In genomic region chr7:67019562-67020390, GRCh38 we compare ENCODE assay signal across 13 cellular contexts. TPM values are rescaled to one million over a fixed set of nuclear protein-coding genes. Genes with fewer than 3 reads are reported as not detected.
DNase-seq lines count a peak whose midpoint lies in the region; ATAC-seq, FAIRE-seq and TF ChIP-seq lines count a peak whose summit lies in the region.
"Had no signal": no experiment of that assay in that cellular context is flagged by ENCODE, and none has a peak within 500 bp of the region (broad histone marks: within the 10 kb centered on the region; RNA-seq: fewer than 3 reads in every experiment).

No MANE protein-coding gene starts in this region.

- in situ Hi-C loops in GM12878 (cut with MboI) = no loop called here

- H3K9me3 Mint-ChIP-seq in Calu3 (ENCODE audit: low read depth, unreplicated experiment) = no peaks in the 10 kb centered on the region
- H3K9me3 Mint-ChIP-seq: central memory CD8-positive, alpha-beta T cell; neural progenitor cell had no signal

- CTCF ChIA-PET in GM12878 (lab: Yijun Ruan, JAX) = interaction anchor here (0.5 to 1.3 kb wide), 3 partner anchors 21 to 232 kb away, joined by 3 to 7 read pairs (median 4); no protein-coding TSS in a partner anchor
- CTCF ChIA-PET in Calu3 (lab: Charles Lee) = no interaction called here

- H3K4me2 ChIP-seq in GM12878 (ENCODE audit: control insufficient read depth, insufficient read depth) = no peak overlapping the region
- H3K4me2 ChIP-seq: hepatocyte, neural progenitor cell had no signal

- H3K36me3 ChIP-seq in GM12878 (ENCODE audit: control insufficient read depth in 2 of 2, insufficient read depth in 2 of 2, low read length in 1 of 2) = peaks cover 6 to 12% of the 10 kb centered on the region in 2 experiments
- H3K36me3 ChIP-seq: neural progenitor cell had no signal

- no peak for TF ChIP-seq CTCF in 22Rv1 (IDR thresholded peaks at IDR 0.05)
- TF ChIP-seq CTCF in GM12878 (IDR thresholded peaks at IDR 0.05 in 2 of 3, conservative IDR thresholded peaks at IDR 0.05 in 1 of 3; ENCODE audit: control insufficient read depth in 2 of 3, extremely low read depth in 1 of 3, insufficient read depth in 1 of 3, low read depth in 3 of 3, low read length in 3 of 3) = no peak
- TF ChIP-seq CTCF in Calu3 (IDR thresholded peaks at IDR 0.05; ENCODE audit: unreplicated experiment) = no peak

- BruUV-seq in GM12878 (replicated peaks; lab: Mats Ljungman, UMichigan) (no TSS peak), Calu3 (replicated peaks; lab: Mats Ljungman, UMichigan) (no TSS peak)

- no peak for TF ChIP-seq RAD21 in GM12878 (IDR thresholded peaks at IDR 0.05; ENCODE audit: insufficient read depth, low read depth, low read length)

- RAD21 ChIA-PET in GM12878 (lab: Charles Lee; ENCODE audit: unreplicated experiment) = no interaction called here

- SMC1A ChIA-PET in GM12878 (lab: Charles Lee; ENCODE audit: uncharacterized antibody, unreplicated experiment) = no interaction called here

- no peaks in the 10 kb centered on the region for H3K27me3 Mint-ChIP-seq in Calu3 (ENCODE audit: unreplicated experiment)
- H3K27me3 Mint-ChIP-seq: central memory CD8-positive, alpha-beta T cell had no signal

- no peak overlapping the region for H2AFZ ChIP-seq in GM12878 (ENCODE audit: control insufficient read depth, low read depth, low read length)
- H2AFZ ChIP-seq: hepatocyte, neural progenitor cell had no signal

- DNase-seq in ELR (ENCODE audit: low read depth) (peak; percentile 93), NCI-H2196 treated with DMSO at 0.1 percent for 48 hours (lab: John Stamatoyannopoulos, UW; ENCODE audit: unreplicated experiment) (peak; percentile 52), GM12878 (ENCODE audit: low read depth, low spot score) (no peak), caudate nucleus (lab: John Stamatoyannopoulos, UW) (no peak), midbrain (lab: John Stamatoyannopoulos, UW) (no peak), Calu3 (no peak)
- DNase-seq: activated CD4-positive, alpha-beta T cell treated with anti-CD3 and anti-CD28 coated beads, Interleukin-2, amount 50 U/mL, for 1 hour; NCI-H345 had no signal

- H3K27ac ChIP-seq in 22Rv1 (peak overlapping the region; percentile 51), GM12878 (ENCODE audit: control insufficient read depth, insufficient read depth) (no peak overlapping the region), caudate nucleus (ENCODE audit: low read depth, low read length) (no peak overlapping the region)
- H3K27ac ChIP-seq: hepatocyte, neural progenitor cell had no signal

- TF ChIP-seq POLR2A in GM12878 (IDR thresholded peaks at IDR 0.05; ENCODE audit: low read depth, low read length) = no peak
- TF ChIP-seq POLR2A in GM18505 (IDR thresholded peaks at IDR 0.05; ENCODE audit: borderline replicate concordance, extremely low read depth, insufficient read depth, insufficient read length) = no peak

- H3K27me3 ChIP-seq in GM12878 (replicated peaks in 1 of 2; ENCODE audit: control insufficient read depth in 2 of 2, insufficient read depth in 2 of 2, low read length in 1 of 2) = no peaks in the 10 kb centered on the region
- H3K27me3 ChIP-seq: hepatocyte, neural progenitor cell had no signal

- no peaks in the 10 kb centered on the region for H4K20me1 ChIP-seq in GM12878 (ENCODE audit: control insufficient read depth, insufficient read depth)

- FAIRE-seq in GM12878 (lab: Jason Lieb, UNC) = no peak

- H3K9ac ChIP-seq in GM12878 (ENCODE audit: control insufficient read depth, insufficient read depth, low read length) = no peak overlapping the region
- H3K9ac ChIP-seq: neural progenitor cell had no signal

- no peaks in the 10 kb centered on the region for H3K36me3 Mint-ChIP-seq in Calu3 (ENCODE audit: insufficient read depth, unreplicated experiment)

- no peaks in the 10 kb centered on the region for H3K4me1 ChIP-seq in GM12878 (ENCODE audit: control insufficient read depth, insufficient read depth, low read length)
- H3K4me1 ChIP-seq: neural progenitor cell had no signal

- POLR2A ChIA-PET in GM12878 (lab: Charles Lee) = interaction anchor here (1.1 kb wide), 1 partner anchor 34 kb away, joined by 3 read pairs; no protein-coding TSS in a partner anchor

- H3K79me2 ChIP-seq in GM12878 (ENCODE audit: control insufficient read depth, insufficient read depth, low read length) = no peaks in the 10 kb centered on the region
- H3K79me2 ChIP-seq: hepatocyte had no signal

- H3K9me3 ChIP-seq in GM12878 (replicated peaks; ENCODE audit: control insufficient read depth, insufficient read depth, low read length) = no peaks in the 10 kb centered on the region

- ATAC-seq in GM12878 (no peak), GM18505 (IDR thresholded peaks at IDR 0.05; ENCODE audit: unreplicated experiment) (no peak)

- TF ChIP-seq EP300 in GM12878 (IDR thresholded peaks at IDR 0.05; ENCODE audit: borderline replicate concordance in 1 of 2, control insufficient read depth in 1 of 2, low read depth in 2 of 2, low read length in 2 of 2) = no peak

- H3K27ac Mint-ChIP-seq in Calu3 (ENCODE audit: unreplicated experiment) = no peak overlapping the region
- H3K27ac Mint-ChIP-seq: neural progenitor cell had no signal

- WGBS in GM12878 (ENCODE audit: insufficient coverage, insufficient replicate concordance, low lambda C conversion rate, missing lambda C conversion rate) = 87% methylated on average over 8 of the region's 8 CpGs

- no peak overlapping the region for H3K4me3 ChIP-seq in GM12878
- H3K4me3 ChIP-seq: hepatocyte, neural progenitor cell had no signal

- intact Hi-C loops in GM12878 (cut with micrococcal nuclease; ENCODE audit: unreplicated experiment) = no loop called here
- intact Hi-C loops in Calu3 (cut with micrococcal nuclease; ENCODE audit: unreplicated experiment) = no loop called here

- H3K4me3 Mint-ChIP-seq in Calu3 (ENCODE audit: low read depth, unreplicated experiment) = no peak overlapping the region
- H3K4me3 Mint-ChIP-seq: central memory CD8-positive, alpha-beta T cell; neural progenitor cell had no signal

- no peaks in the 10 kb centered on the region for H3K4me1 Mint-ChIP-seq in Calu3 (ENCODE audit: low read depth, unreplicated experiment)
- H3K4me1 Mint-ChIP-seq: central memory CD8-positive, alpha-beta T cell had no signal

TF ChIP-seq in GM12878, 131 proteins besides CTCF, POLR2A, EP300 and RAD21:
- TF ChIP-seq DPF2 (IDR thresholded peaks at IDR 0.05) (no peak), ASH2L (IDR thresholded peaks at IDR 0.05; ENCODE audit: borderline replicate concordance, low read depth) (no peak), BCL3 (IDR thresholded peaks at IDR 0.05; ENCODE audit: borderline replicate concordance, insufficient read depth, low read depth, low read length, poor library complexity, severe bottlenecking) (peak; percentile 92)
TF ChIP-seq in GM12878: peak in this region for 1.

RNA-seq across cellular contexts. Expression of gene TYW1, which starts 23.1 kb away (rescaled TPM):
- 68.4 and 80.7 TPM in 2 replicates for total RNA-seq in GM12878 (2013; cell fraction: nucleolus; rRNA removed)
- total RNA-seq in GM12878 (2014; rRNA removed) (18.2 and 19.6 TPM in 2 replicates), GM12878 (2014; rRNA removed; fragmentation: Illumina TruSeq; extraction: Trizol) (20.9 and 23.7 TPM in 2 replicates), GM12878 (2021) (18.7 and 18.9 TPM in 2 replicates), Calu3 (2022) (12.1 and 13.9 TPM in 2 replicates)
- 7.5 TPM for polyA plus RNA-seq in GM12878 (2011; ENCODE audit: low read depth)
- polyA plus RNA-seq in GM12878 (2011; rRNA removed) (16.9 and 19.3 TPM in 2 replicates), GM12878 (2014; fragmentation: Illumina TruSeq; extraction: Trizol) (21.6 and 21.9 TPM in 2 replicates), GM12878 (2014; fragmentation: Nextera tagmentation; extraction: Ambion mirVana) (10 to 100 TPM; 11.3 to 17.4 TPM), GM12878 (2014; rRNA removed) (13.7 and 15.3 TPM in 2 replicates), GM12878 (2016; fragmentation: Nextera tagmentation; extraction: Ambion mirVana) (10 to 100 TPM; 26.5 to 29.0 TPM)
- polyA plus RNA-seq in GM12878 (2011; cell fraction: cytosol; rRNA removed) = 11.9 and 12.1 TPM in 2 replicates
- polyA plus RNA-seq in GM12878 (2011; cell fraction: nucleus; rRNA removed) = 9.4 and 10.9 TPM in 2 replicates
- polyA plus RNA-seq in GM12878 (2012) = 9.2 and 10.2 TPM in 2 replicates
- 27.8 and 29.3 TPM in 2 replicates for polyA minus RNA-seq in GM12878 (2011; rRNA and poly(A)+ RNA removed)
- 5.5 and 7.2 TPM in 2 replicates for polyA minus RNA-seq in GM12878 (2011; cell fraction: cytosol; rRNA and poly(A)+ RNA removed)
- 15.5 and 15.9 TPM in 2 replicates for polyA minus RNA-seq in GM12878 (2011; cell fraction: nucleus; rRNA and poly(A)+ RNA removed)

RNA-seq across cellular contexts. Expression of gene SBDS, which starts 24.4 kb away (rescaled TPM):
- total RNA-seq in GM12878 (2013; cell fraction: nucleolus; rRNA removed) = 5.2 and 9.0 TPM in 2 replicates
- total RNA-seq in GM12878 (2014; rRNA removed) = 28.7 and 33.1 TPM in 2 replicates
- total RNA-seq in GM12878 (2014; rRNA removed; fragmentation: Illumina TruSeq; extraction: Trizol) = 33.2 and 35.4 TPM in 2 replicates
- total RNA-seq in GM12878 (2021) = 29.4 and 31.2 TPM in 2 replicates
- polyA plus RNA-seq in GM12878 (2011; ENCODE audit: low read depth) = 19.8 TPM
- 31.0 and 52.0 TPM in 2 replicates for polyA plus RNA-seq in GM12878 (2011; rRNA removed)
- 10.0 and 13.9 TPM in 2 replicates for polyA plus RNA-seq in GM12878 (2011; cell fraction: cytosol; rRNA removed)
- 9.9 and 13.1 TPM in 2 replicates for polyA plus RNA-seq in GM12878 (2011; cell fraction: nucleus; rRNA removed)
- polyA plus RNA-seq in GM12878 (2012) = 25.1 and 25.9 TPM in 2 replicates
- polyA plus RNA-seq in GM12878 (2014; fragmentation: Illumina TruSeq; extraction: Trizol) = 46.6 and 61.2 TPM in 2 replicates
- polyA plus RNA-seq in GM12878 (2014; fragmentation: Nextera tagmentation; extraction: Ambion mirVana) = 10 to 100 TPM; 22.4 to 34.3 TPM
- 26.7 and 30.9 TPM in 2 replicates for polyA plus RNA-seq in GM12878 (2014; rRNA removed)
- polyA plus RNA-seq in GM12878 (2016; fragmentation: Nextera tagmentation; extraction: Ambion mirVana) = 10 to 100 TPM; 60.1 to 63.0 TPM
- 6.9 and 14.0 TPM in 2 replicates for polyA minus RNA-seq in GM12878 (2011; rRNA and poly(A)+ RNA removed)
- 11.2 and 12.4 TPM in 2 replicates for polyA minus RNA-seq in GM12878 (2011; cell fraction: cytosol; rRNA and poly(A)+ RNA removed)
- 5.4 and 11.7 TPM in 2 replicates for polyA minus RNA-seq in GM12878 (2011; cell fraction: nucleus; rRNA and poly(A)+ RNA removed)
- 54.6 and 60.6 TPM in 2 replicates for total RNA-seq in Calu3 (2022)

Comparison
In these comparisons a context has a peak if more than half of its experiments do, and no peak if none do; other contexts are left out.
1. DNase-seq: peak in ELR (single experiment) and NCI-H2196 treated with DMSO at 0.1 percent for 48 hours (single experiment); none in GM12878 (single experiment), caudate nucleus (0 of 61), midbrain (single experiment) and Calu3 (single experiment).